ENCODE assay signal across 15 cellular contexts in the genomic region with DNA sequence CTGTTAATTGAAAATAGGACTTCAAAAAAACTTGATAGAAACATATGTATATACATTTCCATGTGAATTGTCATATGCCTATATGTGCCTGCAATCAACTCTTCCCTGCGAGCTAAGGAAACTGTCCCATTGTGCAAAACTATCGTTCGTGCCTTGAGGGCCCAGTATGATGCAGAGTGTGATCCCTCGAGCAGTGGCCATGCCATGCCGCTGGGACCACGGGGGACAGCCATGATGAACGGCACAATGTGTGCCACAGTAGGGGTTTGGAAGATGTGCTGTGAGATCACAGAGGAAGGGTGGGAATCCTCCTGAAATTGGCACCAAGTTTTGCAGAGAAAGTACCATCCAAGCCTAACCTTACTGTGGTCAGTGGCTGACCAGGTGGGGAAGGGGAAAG.
A peak's percentile ranks its signal among the peaks of the same experiment; 100 is the strongest.
DNase-seq lines count a peak whose midpoint lies in the region; ATAC-seq and TF ChIP-seq lines count a peak whose summit lies in the region.
"Had no signal": no experiment of that assay in that cellular context is flagged by ENCODE, and none has a peak within 500 bp of the region (broad histone marks: within the 10 kb centered on the region; RNA-seq: fewer than 3 reads in every experiment).

No MANE protein-coding gene starts in this region.

- ATAC-seq in activated CD8-positive, alpha-beta memory T cell treated with anti-CD3 and anti-CD28 coated beads, Interleukin-2, amount 10 ng/mL, durations not matched to agents 7 days and 5 days, result no peak
- ATAC-seq in upper lobe of right lung, result no peak
- no peak for ATAC-seq in foreskin keratinocyte
- ATAC-seq: CD8-positive, alpha-beta T cell; GM12878 had no signal

- CTCF ChIA-PET in activated CD8-positive, alpha-beta memory T cell treated with anti-CD3 and anti-CD28 coated beads, Interleukin-2, amount 10 ng/mL, durations not matched to agents 7 days and 5 days (lab: Charles Lee), result no interaction called here

- peak; percentile 11 for DNase-seq in activated CD8-positive, alpha-beta memory T cell treated with anti-CD3 and anti-CD28 coated beads, Interleukin-2, amount 10 ng/mL, durations not matched to agents 7 days and 5 days
- no peak for DNase-seq in activated CD8-positive, alpha-beta memory T cell treated with anti-CD3 and anti-CD28 coated beads, Interleukin-2, amount 50 U/mL, for 4 hours
- DNase-seq in chondrocyte (ENCODE audit: low spot score) (peak; percentile 32), mesenteric fat pad (ENCODE audit: low spot score) (peak; percentile 85), upper lobe of right lung (peak; percentile 29), foreskin keratinocyte (no peak), GDM1 (lab: John Stamatoyannopoulos, UW) (no peak)
- DNase-seq: 8988T, Calu3, DMS79 treated with DMSO at 0.1 percent for 48 hours had no signal

- H3K4me3 Mint-ChIP-seq in activated CD8-positive, alpha-beta memory T cell treated with anti-CD3 and anti-CD28 coated beads, Interleukin-2, amount 10 ng/mL, durations not matched to agents 7 days and 5 days, result no peak overlapping the region
- no peak overlapping the region for H3K4me3 Mint-ChIP-seq in chondrocyte (ENCODE audit: unreplicated experiment)
- H3K4me3 Mint-ChIP-seq: CD14-positive monocyte; CD8-positive, alpha-beta T cell; H9 had no signal

- no peak overlapping the region for H3K27ac Mint-ChIP-seq in activated CD8-positive, alpha-beta memory T cell treated with anti-CD3 and anti-CD28 coated beads, Interleukin-2, amount 10 ng/mL, durations not matched to agents 7 days and 5 days
- H3K27ac Mint-ChIP-seq in chondrocyte (ENCODE audit: unreplicated experiment), result no peak overlapping the region
- H3K27ac Mint-ChIP-seq: CD14-positive monocyte; CD8-positive, alpha-beta T cell; H9 had no signal

- H3K36me3 Mint-ChIP-seq in activated CD8-positive, alpha-beta memory T cell treated with anti-CD3 and anti-CD28 coated beads, Interleukin-2, amount 10 ng/mL, durations not matched to agents 7 days and 5 days, result no peaks in the 10 kb centered on the region
- H3K36me3 Mint-ChIP-seq in chondrocyte (ENCODE audit: low read depth), result peaks cover 2% of the 10 kb centered on the region
- H3K36me3 Mint-ChIP-seq: CD14-positive monocyte; CD8-positive, alpha-beta T cell had no signal

- H3K36me3 ChIP-seq in upper lobe of right lung, result no peaks in the 10 kb centered on the region
- H3K36me3 ChIP-seq: BLaER1 had no signal

- H3K9me3 ChIP-seq in upper lobe of right lung, result peaks cover 4% of the 10 kb centered on the region

- intact Hi-C loops in upper lobe of right lung (cut with DNase I), result no loop called here

- H3K27ac ChIP-seq in upper lobe of right lung (no peak overlapping the region), foreskin keratinocyte (no peak overlapping the region)
- H3K27ac ChIP-seq: BLaER1 had no signal

- TF ChIP-seq CTCF in chondrocyte (IDR thresholded peaks at IDR 0.05) (no peak), upper lobe of right lung (IDR thresholded peaks at IDR 0.05) (no peak), foreskin keratinocyte (conservative IDR thresholded peaks at IDR 0.05) (no peak)

- H3K4me1 Mint-ChIP-seq in activated CD8-positive, alpha-beta memory T cell treated with anti-CD3 and anti-CD28 coated beads, Interleukin-2, amount 10 ng/mL, durations not matched to agents 7 days and 5 days, result no peaks in the 10 kb centered on the region
- no peaks in the 10 kb centered on the region for H3K4me1 Mint-ChIP-seq in chondrocyte (ENCODE audit: low read depth)
- H3K4me1 Mint-ChIP-seq: CD14-positive monocyte, H9 had no signal

- H3K27me3 ChIP-seq in upper lobe of right lung (peaks cover 14% of the 10 kb centered on the region), foreskin keratinocyte (no peaks in the 10 kb centered on the region)

- H3K4me1 ChIP-seq in upper lobe of right lung, result no peaks in the 10 kb centered on the region
- no peaks in the 10 kb centered on the region for H3K4me1 ChIP-seq in foreskin keratinocyte

- H3K27me3 Mint-ChIP-seq in activated CD8-positive, alpha-beta memory T cell treated with anti-CD3 and anti-CD28 coated beads, Interleukin-2, amount 10 ng/mL, durations not matched to agents 7 days and 5 days, result no peaks in the 10 kb centered on the region
- H3K27me3 Mint-ChIP-seq in chondrocyte (ENCODE audit: low read depth), result peaks cover 2% of the 10 kb centered on the region

- no peaks in the 10 kb centered on the region for H3K9me3 Mint-ChIP-seq in activated CD8-positive, alpha-beta memory T cell treated with anti-CD3 and anti-CD28 coated beads, Interleukin-2, amount 10 ng/mL, durations not matched to agents 7 days and 5 days (ENCODE audit: low read depth)
- H3K9me3 Mint-ChIP-seq in chondrocyte (ENCODE audit: low read depth), result peaks cover 21% of the 10 kb centered on the region

- H3K4me3 ChIP-seq in upper lobe of right lung, result no peak overlapping the region
- H3K4me3 ChIP-seq: BLaER1, GM12878 had no signal

Comparison
In these comparisons a context has a peak if more than half of its experiments do, and no peak if none do; other contexts are left out.
1. DNase-seq: peak in activated CD8-positive, alpha-beta memory T cell treated with anti-CD3 and anti-CD28 coated beads, Interleukin-2, amount 10 ng/mL, durations not matched to agents 7 days and 5 days (single experiment), chondrocyte (single experiment), mesenteric fat pad (single experiment) and upper lobe of right lung (single experiment); none in activated CD8-positive, alpha-beta memory T cell treated with anti-CD3 and anti-CD28 coated beads, Interleukin-2, amount 50 U/mL, for 4 hours (single experiment), foreskin keratinocyte (0 of 2) and GDM1 (single experiment).